ENCODE assay signal across 1 cellular context in the genomic region with DNA sequence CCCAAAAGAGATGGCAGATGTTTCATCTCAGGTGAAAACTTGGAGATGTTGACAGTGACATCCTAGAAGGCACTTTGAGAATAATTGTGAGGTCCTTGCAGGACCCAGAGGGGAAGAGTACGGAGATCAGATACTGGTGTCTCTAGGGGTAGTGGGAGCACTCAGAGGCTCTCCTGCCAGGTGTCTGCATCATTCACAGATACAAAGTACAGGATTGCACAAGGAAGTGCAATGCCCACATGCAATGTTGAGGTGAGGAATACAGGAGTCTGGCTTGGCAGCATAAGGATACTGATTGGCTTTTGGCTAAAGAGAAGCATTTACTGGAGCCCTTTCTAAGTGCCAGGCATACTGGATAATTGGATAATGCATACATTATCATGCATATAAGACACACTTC.
TF ChIP-seq lines count a peak whose summit lies in the region.

No MANE protein-coding gene starts in this region.

TF ChIP-seq in GM23338, 12 proteins besides CTCF, POLR2A, EP300 and RAD21 (continued from another document):
- TF ChIP-seq ZNF462 (CRISPR knock-in tag; IDR thresholded peaks at IDR 0.05) (no peak), POLR2AphosphoS5 (IDR thresholded peaks at IDR 0.05; ENCODE audit: low read depth) (no peak), ZNF114 (CRISPR knock-in tag; IDR thresholded peaks at IDR 0.05) (no peak), NANOG (IDR thresholded peaks at IDR 0.05; ENCODE audit: borderline replicate concordance) (no peak), STAT1 (IDR thresholded peaks at IDR 0.05; ENCODE audit: unreplicated experiment) (no peak)
- TF ChIP-seq, protein P1, sequence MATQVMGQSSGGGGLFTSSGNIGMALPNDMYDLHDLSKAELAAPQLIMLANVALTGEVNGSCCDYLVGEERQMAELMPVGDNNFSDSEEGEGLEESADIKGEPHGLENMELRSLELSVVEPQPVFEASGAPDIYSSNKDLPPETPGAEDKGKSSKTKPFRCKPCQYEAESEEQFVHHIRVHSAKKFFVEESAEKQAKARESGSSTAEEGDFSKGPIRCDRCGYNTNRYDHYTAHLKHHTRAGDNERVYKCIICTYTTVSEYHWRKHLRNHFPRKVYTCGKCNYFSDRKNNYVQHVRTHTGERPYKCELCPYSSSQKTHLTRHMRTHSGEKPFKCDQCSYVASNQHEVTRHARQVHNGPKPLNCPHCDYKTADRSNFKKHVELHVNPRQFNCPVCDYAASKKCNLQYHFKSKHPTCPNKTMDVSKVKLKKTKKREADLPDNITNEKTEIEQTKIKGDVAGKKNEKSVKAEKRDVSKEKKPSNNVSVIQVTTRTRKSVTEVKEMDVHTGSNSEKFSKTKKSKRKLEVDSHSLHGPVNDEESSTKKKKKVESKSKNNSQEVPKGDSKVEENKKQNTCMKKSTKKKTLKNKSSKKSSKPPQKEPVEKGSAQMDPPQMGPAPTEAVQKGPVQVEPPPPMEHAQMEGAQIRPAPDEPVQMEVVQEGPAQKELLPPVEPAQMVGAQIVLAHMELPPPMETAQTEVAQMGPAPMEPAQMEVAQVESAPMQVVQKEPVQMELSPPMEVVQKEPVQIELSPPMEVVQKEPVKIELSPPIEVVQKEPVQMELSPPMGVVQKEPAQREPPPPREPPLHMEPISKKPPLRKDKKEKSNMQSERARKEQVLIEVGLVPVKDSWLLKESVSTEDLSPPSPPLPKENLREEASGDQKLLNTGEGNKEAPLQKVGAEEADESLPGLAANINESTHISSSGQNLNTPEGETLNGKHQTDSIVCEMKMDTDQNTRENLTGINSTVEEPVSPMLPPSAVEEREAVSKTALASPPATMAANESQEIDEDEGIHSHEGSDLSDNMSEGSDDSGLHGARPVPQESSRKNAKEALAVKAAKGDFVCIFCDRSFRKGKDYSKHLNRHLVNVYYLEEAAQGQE (IDR thresholded peaks at IDR 0.05; ENCODE audit: unreplicated experiment) = no peak
- TF ChIP-seq, protein P2, sequence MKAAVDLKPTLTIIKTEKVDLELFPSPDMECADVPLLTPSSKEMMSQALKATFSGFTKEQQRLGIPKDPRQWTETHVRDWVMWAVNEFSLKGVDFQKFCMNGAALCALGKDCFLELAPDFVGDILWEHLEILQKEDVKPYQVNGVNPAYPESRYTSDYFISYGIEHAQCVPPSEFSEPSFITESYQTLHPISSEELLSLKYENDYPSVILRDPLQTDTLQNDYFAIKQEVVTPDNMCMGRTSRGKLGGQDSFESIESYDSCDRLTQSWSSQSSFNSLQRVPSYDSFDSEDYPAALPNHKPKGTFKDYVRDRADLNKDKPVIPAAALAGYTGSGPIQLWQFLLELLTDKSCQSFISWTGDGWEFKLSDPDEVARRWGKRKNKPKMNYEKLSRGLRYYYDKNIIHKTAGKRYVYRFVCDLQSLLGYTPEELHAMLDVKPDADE (IDR thresholded peaks at IDR 0.05) = no peak
